Comparison of ENCODE assay signal across 8 cellular contexts in genomic region chr9:95005276-95006141, GRCh38.
A peak's percentile ranks its signal among the peaks of the same experiment; 100 is the strongest.
DNase-seq lines count a peak whose midpoint lies in the region; ATAC-seq and TF ChIP-seq lines count a peak whose summit lies in the region.

No MANE protein-coding gene starts in this region.

- peak overlapping the region; percentile 70 for H3K9ac ChIP-seq in SK-N-MC (ENCODE audit: insufficient read length)

- TF ChIP-seq CTCF in AG04450 (IDR thresholded peaks at IDR 0.05; ENCODE audit: low read depth, low read length), result no peak
- no peak for TF ChIP-seq CTCF in fibroblast of villous mesenchyme (IDR thresholded peaks at IDR 0.05; ENCODE audit: insufficient read depth, low read depth, low read length)
- no peak for TF ChIP-seq CTCF in retinal pigment epithelial cell (conservative IDR thresholded peaks at IDR 0.05; ENCODE audit: low read depth, low read length)

- no peaks in the 10 kb centered on the region for H3K27me3 ChIP-seq in AG04450 (ENCODE audit: control insufficient read depth, insufficient read depth, low read length)

- H3K27ac ChIP-seq in AG04450 (ENCODE audit: low read depth, low read length) (peak overlapping the region; percentile 88), SK-N-MC (peak overlapping the region; percentile 5; the same call in 1 of the 2 replicates)

- H3K4me3 ChIP-seq in AG04450 (ENCODE audit: low read depth, low read length) (peak overlapping the region; percentile 83), SK-N-MC (peak overlapping the region; percentile 81), fibroblast of villous mesenchyme (ENCODE audit: low read depth, low read length) (peak overlapping the region; percentile 74), retinal pigment epithelial cell (ENCODE audit: low read length) (peak overlapping the region; percentile 78)

- CTCF ChIA-PET in AG04450 (lab: Charles Lee), result no interaction called here

- H3K9me3 ChIP-seq in AG04450 (ENCODE audit: control insufficient read depth, insufficient read depth, low read length) (peaks cover 2% of the 10 kb centered on the region; the same call in 1 of the 2 replicates), SK-N-MC (ENCODE audit: low read depth, low read length) (no peaks in the 10 kb centered on the region)

- DNase-seq in AG04450 (ENCODE audit: low read depth, low spot score) (no peak), SK-N-MC (ENCODE audit: low read depth, low spot score) (no peak), fibroblast of villous mesenchyme (ENCODE audit: low read depth) (peak; percentile 37), retinal pigment epithelial cell (ENCODE audit: low read depth) (no peak)
- no peak for DNase-seq in stimulated activated CD4-positive, alpha-beta T cell treated with anti-CD3 and anti-CD28 coated beads, Interleukin-2, amount 100 ng/mL, for 48 hours

- ATAC-seq in GM19397 (IDR thresholded peaks at IDR 0.05; ENCODE audit: unreplicated experiment) (peak; percentile 31), GM19452 (IDR thresholded peaks at IDR 0.05; ENCODE audit: unreplicated experiment) (no peak), GM18520 (IDR thresholded peaks at IDR 0.05; ENCODE audit: unreplicated experiment) (no peak)

- peaks cover 3% of the 10 kb centered on the region; the same call in 1 of the 2 replicates for H3K36me3 ChIP-seq in SK-N-MC (ENCODE audit: insufficient read depth, low read length)

- POLR2A ChIA-PET in AG04450 (lab: Yijun Ruan, JAX), result interaction anchor here (0.8 to 1.5 kb wide), 4 partner anchors 92 to 221 kb away, joined by 3 to 7 read pairs (median 4); no protein-coding TSS in a partner anchor
